13 cellular contexts compared by ENCODE assay signal in the genomic region with DNA sequence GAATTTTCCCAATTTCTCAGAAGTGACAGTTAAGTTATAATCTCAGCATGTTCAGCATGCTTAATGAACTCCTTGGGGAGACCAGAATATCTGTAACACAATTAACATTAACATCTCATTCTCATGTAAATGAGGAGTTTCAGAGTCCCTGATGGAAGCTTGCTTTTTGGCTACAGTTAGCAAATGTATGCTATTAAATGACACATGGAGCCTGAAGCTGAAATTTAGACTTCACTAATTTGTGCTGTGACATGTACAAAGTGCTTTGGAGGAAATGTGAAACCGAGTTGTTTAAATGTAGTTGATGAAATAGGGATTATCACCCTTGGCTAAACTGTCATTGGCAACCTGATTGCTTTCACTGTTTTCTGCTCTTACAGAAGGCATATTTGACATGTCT.
"Had no signal": no experiment of that assay in that cellular context is flagged by ENCODE, and none has a peak within 500 bp of the region (broad histone marks: within the 10 kb centered on the region; RNA-seq: fewer than 3 reads in every experiment).

No MANE protein-coding gene starts in this region.

- H3K4me3 ChIP-seq: lower lobe of right lung, right atrium auricular region, uterus had no signal

- H3K27me3 Mint-ChIP-seq: activated CD4-positive, alpha-beta memory T cell treated with anti-CD3 and anti-CD28 coated beads for 36 hours; activated naive CD8-positive, alpha-beta T cell treated with anti-CD3 and anti-CD28 coated beads for 36 hours; effector memory CD8-positive, alpha-beta T cell had no signal

- H3K9me3 ChIP-seq: lower lobe of right lung, uterus had no signal

- DNase-seq: activated CD4-positive, alpha-beta memory T cell treated with anti-CD3 and anti-CD28 coated beads for 36 hours; activated gamma-delta T cell; activated naive CD8-positive, alpha-beta T cell treated with anti-CD3 and anti-CD28 coated beads for 36 hours; activated T-cell treated with anti-CD3 and anti-CD28 coated beads, Interleukin-2, amount 50 U/mL, for 4 hours; brain microvascular endothelial cell; effector memory CD8-positive, alpha-beta T cell; erythroblast; immature natural killer cell; lower lobe of right lung; midbrain; small intestine; uterus had no signal

- H3K4me1 ChIP-seq: lower lobe of right lung, right atrium auricular region, uterus had no signal

- H3K36me3 Mint-ChIP-seq: activated CD4-positive, alpha-beta memory T cell treated with anti-CD3 and anti-CD28 coated beads for 36 hours; activated naive CD8-positive, alpha-beta T cell treated with anti-CD3 and anti-CD28 coated beads for 36 hours; immature natural killer cell had no signal

- H3K9me3 Mint-ChIP-seq: activated T-cell treated with anti-CD3 and anti-CD28 coated beads, Interleukin-2, amount 50 U/mL, for 4 hours had no signal

- ATAC-seq: activated T-cell treated with anti-CD3 and anti-CD28 coated beads, Interleukin-2, amount 50 U/mL, for 4 hours; effector memory CD8-positive, alpha-beta T cell; lower lobe of right lung had no signal

- H3K27ac Mint-ChIP-seq: activated CD4-positive, alpha-beta memory T cell treated with anti-CD3 and anti-CD28 coated beads for 36 hours; activated naive CD8-positive, alpha-beta T cell treated with anti-CD3 and anti-CD28 coated beads for 36 hours; effector memory CD8-positive, alpha-beta T cell; immature natural killer cell had no signal

- H3K4me1 Mint-ChIP-seq: activated naive CD8-positive, alpha-beta T cell treated with anti-CD3 and anti-CD28 coated beads for 36 hours; immature natural killer cell had no signal

- H3K27ac ChIP-seq: brain microvascular endothelial cell, lower lobe of right lung, right atrium auricular region, uterus had no signal

- H3K27me3 ChIP-seq: brain microvascular endothelial cell, right atrium auricular region, uterus had no signal

- H3K36me3 ChIP-seq: brain microvascular endothelial cell, lower lobe of right lung, right atrium auricular region, uterus had no signal

- H3K4me3 Mint-ChIP-seq: activated CD4-positive, alpha-beta memory T cell treated with anti-CD3 and anti-CD28 coated beads for 36 hours; activated naive CD8-positive, alpha-beta T cell treated with anti-CD3 and anti-CD28 coated beads for 36 hours; activated T-cell treated with anti-CD3 and anti-CD28 coated beads, Interleukin-2, amount 50 U/mL, for 4 hours; effector memory CD8-positive, alpha-beta T cell; immature natural killer cell had no signal
